Comparison of ENCODE assay signal across 7 cellular contexts in genomic region chr19:1567116-1567847, GRCh38. TPM values are rescaled to one million over a fixed set of nuclear protein-coding genes. Genes with fewer than 3 reads are reported as not detected.
DNase-seq lines count a peak whose midpoint lies in the region; ATAC-seq and TF ChIP-seq lines count a peak whose summit lies in the region.

No MANE protein-coding gene starts in this region.

- H3K4me1 Mint-ChIP-seq in H9 (peaks cover 2 to 15% of the 10 kb centered on the region in 2 experiments; a peak in 3 of 4 replicates), WTC11 (peaks cover 6% of the 10 kb centered on the region), glutamatergic neuron (ENCODE audit: low read depth, unreplicated experiment) (peaks cover 9% of the 10 kb centered on the region)

- no peak overlapping the region for H2AK5ac ChIP-seq in H9 (ENCODE audit: insufficient read length, low read length)

- no peaks in the 10 kb centered on the region for H3K23me2 ChIP-seq in H9 (ENCODE audit: insufficient read length, low read depth, low read length, poor library complexity, severe bottlenecking)

- POLR2A ChIA-PET in WTC11 (lab: Charles Lee) = interaction anchor here (0.9 to 1.4 kb wide), 6 partner anchors 15 to 260 kb away, joined by 3 to 7 read pairs (median 4); partner anchors contain the start of gene REEP6

- peak overlapping the region; percentile 94 for H3K18ac ChIP-seq in H9 (ENCODE audit: insufficient read length, low read depth, low read length)

- peak overlapping the region; percentile 91 for H3K14ac ChIP-seq in H9 (ENCODE audit: insufficient read depth, low read length)

- no peak overlapping the region; the same call in 1 of the 2 replicates for H3K4ac ChIP-seq in H9 (ENCODE audit: low read depth, low read length)

- no peaks in the 10 kb centered on the region for H4K20me1 ChIP-seq in H9 (ENCODE audit: control insufficient read depth, insufficient read depth, insufficient read length)

- no peak overlapping the region for H4K8ac ChIP-seq in H9 (replicated peaks; ENCODE audit: insufficient read length, low read depth, low read length)

- CTCF ChIA-PET in WTC11 (lab: Charles Lee) = interaction anchor here (0.6 to 1.5 kb wide), 11 partner anchors 13 to 297 kb away, joined by 3 to 14 read pairs (median 3); partner anchors contain the start of genes APC2 and REEP6

- no peak for DNase-seq in H9
- DNase-seq in WTC11 (ENCODE audit: low spot score) = no peak
- peak; percentile 40 for DNase-seq in glutamatergic neuron
- no peak for DNase-seq in sigmoid colon
- DNase-seq in NCI-H1694 (lab: John Stamatoyannopoulos, UW) = no peak
- DNase-seq in Kasumi-1 (lab: John Stamatoyannopoulos, UW) = no peak

- H2BK12ac ChIP-seq in H9 (ENCODE audit: insufficient read length, low read depth, low read length) = no peak overlapping the region

- ATAC-seq in WTC11 (no peak), GM18870 (IDR thresholded peaks at IDR 0.05; ENCODE audit: unreplicated experiment) (no peak)

- H3K56ac ChIP-seq in H9 (ENCODE audit: insufficient read length, low read depth, low read length) = no peak overlapping the region

- peaks cover 36% of the 10 kb centered on the region for H3K27me3 Mint-ChIP-seq in H9 (ENCODE audit: low read depth)
- peaks cover 38% of the 10 kb centered on the region for H3K27me3 Mint-ChIP-seq in WTC11 (ENCODE audit: low read depth)
- H3K27me3 Mint-ChIP-seq in glutamatergic neuron (ENCODE audit: unreplicated experiment) = peaks cover 16% of the 10 kb centered on the region

- H3K4me3 Mint-ChIP-seq in H9 (peak overlapping the region; percentile 68 to 81), WTC11 (peak overlapping the region; percentile 59), glutamatergic neuron (ENCODE audit: unreplicated experiment) (peak overlapping the region; percentile 64)

- no peak overlapping the region for H4K5ac ChIP-seq in H9 (ENCODE audit: insufficient read length, low read depth, low read length)

- TF ChIP-seq CTCF in H9 (conservative IDR thresholded peaks at IDR 0.05) (no peak), WTC11 (IDR thresholded peaks at IDR 0.05) (no peak), glutamatergic neuron (IDR thresholded peaks at IDR 0.05; ENCODE audit: partially characterized antibody, unreplicated experiment) (no peak), sigmoid colon (IDR thresholded peaks at IDR 0.05) (no peak)

- H2BK15ac ChIP-seq in H9 (ENCODE audit: low read depth, low read length) = no peak overlapping the region

- peaks cover 3% of the 10 kb centered on the region for H3K79me1 ChIP-seq in H9 (ENCODE audit: insufficient read depth, low read depth, low read length, poor library complexity, severe bottlenecking)

- no peak overlapping the region for H3K23ac ChIP-seq in H9 (ENCODE audit: insufficient read length, low read depth, low read length)

- H3T11ph ChIP-seq in H9 (ENCODE audit: low read length) = no peak overlapping the region

- peak overlapping the region; percentile 81 for H3K9ac ChIP-seq in H9 (ENCODE audit: extremely low read depth, insufficient read length, low read length)

- H3K9me3 ChIP-seq in H9 (ENCODE audit: control insufficient read depth, low read depth, low read length) = no peaks in the 10 kb centered on the region
- no peaks in the 10 kb centered on the region for H3K9me3 ChIP-seq in sigmoid colon

- H3K9me3 Mint-ChIP-seq in H9 (peaks cover 2 to 3% of the 10 kb centered on the region in 2 experiments; a peak in 2 of 5 replicates), WTC11 (0 out of 2 replicates have a peak, but pooled peaks cover 3% of the 10 kb centered on the region), glutamatergic neuron (ENCODE audit: unreplicated experiment) (peaks cover 11% of the 10 kb centered on the region)

- intact Hi-C loops in sigmoid colon (cut with DNase I) = loop anchor here (5.0 kb wide), 1 partner anchor 40 kb away; the partner anchor contains the start of gene UQCR11

- no peaks in the 10 kb centered on the region for H3K36me3 ChIP-seq in sigmoid colon

- no CpG with 5 or more reads among the region's 108 CpGs for WGBS in H9 (ENCODE audit: extremely low coverage, insufficient read length, low lambda C conversion rate)
- 1 to 2% methylated on average over 108 of the region's 108 CpGs for WGBS in sigmoid colon, 2 donors

- no peak for TF ChIP-seq POLR2A in sigmoid colon (IDR thresholded peaks at IDR 0.05)

- no peaks in the 10 kb centered on the region for H3K4me1 ChIP-seq in H9 (ENCODE audit: insufficient read depth, low read length)
- peaks cover 0 to 27% (median 15%) of the 10 kb centered on the region in 4 donors for H3K4me1 ChIP-seq in sigmoid colon

- H3K4me3 ChIP-seq in sigmoid colon = peak overlapping the region; percentile 46 to 78 (median 72)

- no peak overlapping the region for H2AFZ ChIP-seq in H9 (ENCODE audit: low read length)

- peaks cover 8 to 26% (median 24%) of the 10 kb centered on the region in 3 experiments; a peak in 6 of 7 replicates for H3K36me3 Mint-ChIP-seq in H9 (ENCODE audit: insufficient read depth in 1 of 3, low read depth in 3 of 3)
- peaks cover 5% of the 10 kb centered on the region; the same call in 1 of the 2 replicates for H3K36me3 Mint-ChIP-seq in WTC11
- no peaks in the 10 kb centered on the region for H3K36me3 Mint-ChIP-seq in glutamatergic neuron (ENCODE audit: unreplicated experiment)

- no peak overlapping the region for H2BK20ac ChIP-seq in H9 (ENCODE audit: low read depth, low read length, poor library complexity, severe bottlenecking)

- no peak for TF ChIP-seq EP300 in sigmoid colon (IDR thresholded peaks at IDR 0.05)

- H3K4me2 ChIP-seq in H9 (ENCODE audit: insufficient read depth, insufficient read length, low read length) = peak overlapping the region; percentile 46

- H2BK5ac ChIP-seq in H9 (ENCODE audit: insufficient read length, low read length) = no peak overlapping the region

- H2BK120ac ChIP-seq in H9 (ENCODE audit: low read depth, low read length, poor library complexity, severe bottlenecking) = no peak overlapping the region

- H4K91ac ChIP-seq in H9 (ENCODE audit: insufficient read length, low read depth, low read length) = no peak overlapping the region

- H3K27ac Mint-ChIP-seq in H9 (no peak overlapping the region), WTC11 (no peak overlapping the region), glutamatergic neuron (ENCODE audit: unreplicated experiment) (peak overlapping the region; percentile 83)

- H3K27me3 ChIP-seq in H9 (ENCODE audit: insufficient read depth, low read length) = no peaks in the 10 kb centered on the region; the same call in 1 of the 2 replicates
- H3K27me3 ChIP-seq in sigmoid colon = no peaks in the 10 kb centered on the region

- H3K79me2 ChIP-seq in H9 (ENCODE audit: insufficient read depth, low read length) = peaks cover 30% of the 10 kb centered on the region; the same call in 1 of the 2 replicates

- H3K27ac ChIP-seq in H9 (ENCODE audit: insufficient read length, low read depth, low read length) = no peak overlapping the region
- peak overlapping the region; percentile 88 to 91 (median 91) for H3K27ac ChIP-seq in sigmoid colon

TF ChIP-seq in WTC11, 78 proteins besides CTCF, POLR2A, EP300 and RAD21 (continues in another document):
- TF ChIP-seq CREM (CRISPR knock-in tag; IDR thresholded peaks at IDR 0.05) (0 out of 2 replicates have a peak, but pooled peaks have one; percentile 43), ZNF219 (CRISPR knock-in tag; IDR thresholded peaks at IDR 0.05; ENCODE audit: borderline replicate concordance) (peak; percentile 11; the same call in 1 of the 2 replicates), MYBL2 (CRISPR knock-in tag; IDR thresholded peaks at IDR 0.05) (no peak), TCF7 (CRISPR knock-in tag; IDR thresholded peaks at IDR 0.05; ENCODE audit: low read depth) (no peak), HMGXB4 (CRISPR knock-in tag; IDR thresholded peaks at IDR 0.05) (no peak; the same call in 1 of the 2 replicates), JAZF1 (CRISPR knock-in tag; IDR thresholded peaks at IDR 0.05) (no peak)

RNA-seq across cellular contexts. Expression of gene MEX3D, which starts 0.8 kb away (rescaled TPM):
- total RNA-seq in H9 (2021) (70.4 and 75.9 TPM in 2 replicates), WTC11 (2021) (69.5 to 80.5 TPM (median 78.2 TPM) in 3 replicates), glutamatergic neuron (ENCODE audit: unreplicated experiment) (96.7 TPM), sigmoid colon (10 to 100 TPM in 3 of 4 donors, 1 to 10 TPM in 1; 7.4 to 16.1 (median 12.9) TPM)
- 10 to 100 TPM in 1 of 3 donors, 1 to 10 TPM in 2; 4.8 to 10.3 (median 5.1) TPM for polyA plus RNA-seq in sigmoid colon

RNA-seq across cellular contexts. Expression of gene MBD3, which starts 25.4 kb away (rescaled TPM):
- total RNA-seq in H9 (2021) (126 and 128 TPM in 2 replicates), WTC11 (2021) (90.2 to 94.8 TPM (median 93.2 TPM) in 3 replicates), glutamatergic neuron (ENCODE audit: unreplicated experiment) (106 TPM), sigmoid colon (10 to 100 TPM; 52.3 to 88.6 (median 71.3) TPM)
- polyA plus RNA-seq in sigmoid colon = 100 to 1,000 TPM in 1 of 3 donors, 10 to 100 TPM in 2; 26.1 to 105 (median 33.0) TPM

RNA-seq across cellular contexts. Expression of gene UQCR11, which starts 38.0 kb away (rescaled TPM):
- total RNA-seq in H9 (2021) (166 and 174 TPM in 2 replicates), WTC11 (2021) (195 to 198 TPM (median 196 TPM) in 3 replicates), glutamatergic neuron (ENCODE audit: unreplicated experiment) (204 TPM), sigmoid colon (100 to 1,000 TPM in 3 of 4 donors, 10 to 100 TPM in 1; 81.1 to 176 (median 122) TPM)
- 100 to 1,000 TPM; 158 to 339 (median 330) TPM for polyA plus RNA-seq in sigmoid colon

RNA-seq across cellular contexts. Expression of gene PLK5, which starts 43.4 kb away (rescaled TPM):
- total RNA-seq in H9 (2021) (0.50 and 0.57 TPM in 2 replicates), WTC11 (2021) (0.60 to 1.4 TPM (median 0.62 TPM) in 3 replicates), glutamatergic neuron (ENCODE audit: unreplicated experiment) (0.69 TPM), sigmoid colon (under 1 TPM in 1 of 4 donors, not detected in 3; 0.36 TPM)
- under 1 TPM in 1 of 3 donors, not detected in 2; 0.32 TPM for polyA plus RNA-seq in sigmoid colon

RNA-seq across cellular contexts. Expression of gene ADAMTSL5, which starts 54.5 kb away (rescaled TPM):
- total RNA-seq in H9 (2021) = 1.4 and 1.5 TPM in 2 replicates
- total RNA-seq in WTC11 (2021) = 0.55 to 1.9 TPM (median 1.5 TPM) in 3 replicates
- 0.83 TPM for total RNA-seq in glutamatergic neuron (ENCODE audit: unreplicated experiment)
- 1 to 10 TPM in 2 of 4 donors, under 1 TPM in 2; 0.71 to 5.8 (median 1.8) TPM for total RNA-seq in sigmoid colon
- polyA plus RNA-seq in sigmoid colon = 1 to 10 TPM in 2 of 3 donors, not detected in 1; 1.6 to 1.8 TPM
